16 cellular contexts compared by ENCODE assay signal in genomic region chr1:8711161-8711560, GRCh38.
DNase-seq lines count a peak whose midpoint lies in the region; ATAC-seq and TF ChIP-seq lines count a peak whose summit lies in the region.
"Had no signal": no experiment of that assay in that cellular context is flagged by ENCODE, and none has a peak within 500 bp of the region (broad histone marks: within the 10 kb centered on the region; RNA-seq: fewer than 3 reads in every experiment).

No MANE protein-coding gene starts in this region.

- H3K4me3 Mint-ChIP-seq in activated naive CD4-positive, alpha-beta T cell treated with anti-CD3 and anti-CD28 coated beads, Interleukin-2, amount 50 U/mL, for 24 hours, result peak overlapping the region; percentile 6
- no peak overlapping the region for H3K4me3 Mint-ChIP-seq in T-helper 17 cell
- peak overlapping the region; percentile 2 to 21 for H3K4me3 Mint-ChIP-seq in stimulated activated naive B cell treated with anti-CD40 and anti-IgM and Interleukin-4, amounts not matched to agents 10 μg/mL and 1 μg/mL and 100 μg/mL, for 72 hours

- no peak for DNase-seq in activated naive CD4-positive, alpha-beta T cell treated with anti-CD3 and anti-CD28 coated beads, Interleukin-2, amount 50 U/mL, for 72 hours (ENCODE audit: low spot score in 2 of 2)
- no peak for DNase-seq in T-helper 17 cell
- DNase-seq in fibroblast of villous mesenchyme (ENCODE audit: low read depth), result peak; percentile 42
- DNase-seq in stimulated activated naive B cell treated with anti-CD40 and anti-IgM and Interleukin-4, amounts not matched to agents 10 μg/mL and 1 μg/mL and 100 μg/mL, for 72 hours, result no peak
- DNase-seq in Peyer's patch, result no peak
- DNase-seq: amygdala; heart left ventricle; left ventricle myocardium inferior; MV-4-11; NCI-H446 treated with DMSO at 0.1 percent for 48 hours; OCI-M1; ovary; stimulated activated CD8-positive, alpha-beta memory T cell treated with anti-CD3 and anti-CD28 coated beads, Interleukin-4, amount 100 ng/mL, for 48 hours had no signal

- no peak for TF ChIP-seq POLR2A in Peyer's patch (IDR thresholded peaks at IDR 0.05)

- peak overlapping the region in 1 of 4 donors; percentile 15 for H3K27ac ChIP-seq in Peyer's patch
- H3K27ac ChIP-seq: ovary had no signal

- H3K9me3 Mint-ChIP-seq in activated naive CD4-positive, alpha-beta T cell treated with anti-CD3 and anti-CD28 coated beads, Interleukin-2, amount 50 U/mL, for 24 hours, result no peaks in the 10 kb centered on the region
- H3K9me3 Mint-ChIP-seq in activated naive CD4-positive, alpha-beta T cell treated with anti-CD3 and anti-CD28 coated beads, Interleukin-2, amount 50 U/mL, for 72 hours, result peaks cover 3 to 11% of the 10 kb centered on the region in 2 donors
- H3K9me3 Mint-ChIP-seq in stimulated activated naive B cell treated with anti-CD40 and anti-IgM and Interleukin-4, amounts not matched to agents 10 μg/mL and 1 μg/mL and 100 μg/mL, for 72 hours, result peaks cover 4 to 10% of the 10 kb centered on the region in 2 donors

- H3K4me1 ChIP-seq in Peyer's patch, result peaks cover 0 to 22% (median 7%) of the 10 kb centered on the region in 4 donors

- no peak for ATAC-seq in activated naive CD4-positive, alpha-beta T cell treated with anti-CD3 and anti-CD28 coated beads, Interleukin-2, amount 50 U/mL, for 72 hours
- ATAC-seq in T-helper 17 cell (no peak), HG03378 (IDR thresholded peaks at IDR 0.05; ENCODE audit: unreplicated experiment) (no peak), GM18907 (IDR thresholded peaks at IDR 0.05; ENCODE audit: unreplicated experiment) (no peak)
- no peak for ATAC-seq in stimulated activated naive B cell treated with anti-CD40 and anti-IgM and Interleukin-4, amounts not matched to agents 10 μg/mL and 1 μg/mL and 100 μg/mL, for 72 hours (replicated peaks)
- ATAC-seq: heart left ventricle had no signal

- H3K36me3 Mint-ChIP-seq in activated naive CD4-positive, alpha-beta T cell treated with anti-CD3 and anti-CD28 coated beads, Interleukin-2, amount 50 U/mL, for 24 hours, result peaks cover 6% of the 10 kb centered on the region
- peaks cover 0 to 13% of the 10 kb centered on the region in 2 donors for H3K36me3 Mint-ChIP-seq in activated naive CD4-positive, alpha-beta T cell treated with anti-CD3 and anti-CD28 coated beads, Interleukin-2, amount 50 U/mL, for 72 hours
- H3K36me3 Mint-ChIP-seq in T-helper 17 cell (ENCODE audit: low read depth), result no peaks in the 10 kb centered on the region
- H3K36me3 Mint-ChIP-seq in stimulated activated naive B cell treated with anti-CD40 and anti-IgM and Interleukin-4, amounts not matched to agents 10 μg/mL and 1 μg/mL and 100 μg/mL, for 72 hours, result peaks cover 8 to 12% of the 10 kb centered on the region in 2 donors

- H3K27me3 Mint-ChIP-seq in activated naive CD4-positive, alpha-beta T cell treated with anti-CD3 and anti-CD28 coated beads, Interleukin-2, amount 50 U/mL, for 24 hours, result peaks cover 5% of the 10 kb centered on the region
- H3K27me3 Mint-ChIP-seq in T-helper 17 cell, result no peaks in the 10 kb centered on the region
- no peaks in the 10 kb centered on the region for H3K27me3 Mint-ChIP-seq in stimulated activated naive B cell treated with anti-CD40 and anti-IgM and Interleukin-4, amounts not matched to agents 10 μg/mL and 1 μg/mL and 100 μg/mL, for 72 hours

- H3K27ac Mint-ChIP-seq in activated naive CD4-positive, alpha-beta T cell treated with anti-CD3 and anti-CD28 coated beads, Interleukin-2, amount 50 U/mL, for 24 hours, result no peak overlapping the region
- no peak overlapping the region for H3K27ac Mint-ChIP-seq in activated naive CD4-positive, alpha-beta T cell treated with anti-CD3 and anti-CD28 coated beads, Interleukin-2, amount 50 U/mL, for 72 hours
- peak overlapping the region; percentile 79 for H3K27ac Mint-ChIP-seq in T-helper 17 cell
- H3K27ac Mint-ChIP-seq in stimulated activated naive B cell treated with anti-CD40 and anti-IgM and Interleukin-4, amounts not matched to agents 10 μg/mL and 1 μg/mL and 100 μg/mL, for 72 hours, result peak overlapping the region; percentile 26

- no peaks in the 10 kb centered on the region for H3K9me3 ChIP-seq in T-helper 17 cell (ENCODE audit: control insufficient read depth, low read length, poor library complexity, severe bottlenecking)
- H3K9me3 ChIP-seq in Peyer's patch, result no peaks in the 10 kb centered on the region
- H3K9me3 ChIP-seq: heart left ventricle, left ventricle myocardium inferior, ovary had no signal

- H3K4me1 Mint-ChIP-seq in activated naive CD4-positive, alpha-beta T cell treated with anti-CD3 and anti-CD28 coated beads, Interleukin-2, amount 50 U/mL, for 24 hours, result peaks cover 23% of the 10 kb centered on the region
- H3K4me1 Mint-ChIP-seq in T-helper 17 cell, result peaks cover 18% of the 10 kb centered on the region
- peaks cover 25 to 51% of the 10 kb centered on the region in 2 donors for H3K4me1 Mint-ChIP-seq in stimulated activated naive B cell treated with anti-CD40 and anti-IgM and Interleukin-4, amounts not matched to agents 10 μg/mL and 1 μg/mL and 100 μg/mL, for 72 hours

- no peaks in the 10 kb centered on the region for H3K27me3 ChIP-seq in Peyer's patch
- H3K27me3 ChIP-seq: heart left ventricle, ovary had no signal

- no peaks in the 10 kb centered on the region for H3K36me3 ChIP-seq in Peyer's patch
- H3K36me3 ChIP-seq: heart left ventricle, left ventricle myocardium inferior, ovary had no signal

- H3K4me3 ChIP-seq in fibroblast of villous mesenchyme (ENCODE audit: low read depth, low read length) (no peak overlapping the region), Peyer's patch (no peak overlapping the region)
- H3K4me3 ChIP-seq: heart left ventricle, left ventricle myocardium inferior, ovary had no signal

- TF ChIP-seq CTCF in fibroblast of villous mesenchyme (IDR thresholded peaks at IDR 0.05; ENCODE audit: insufficient read depth, low read depth, low read length), result no peak
- TF ChIP-seq CTCF in Peyer's patch (IDR thresholded peaks at IDR 0.05), result no peak

Comparison
In these comparisons a context has a peak if more than half of its experiments do, and no peak if none do; other contexts are left out.
1. H3K27ac Mint-ChIP-seq: peak in T-helper 17 cell (single experiment) and stimulated activated naive B cell treated with anti-CD40 and anti-IgM and Interleukin-4, amounts not matched to agents 10 μg/mL and 1 μg/mL and 100 μg/mL, for 72 hours (single experiment); none in activated naive CD4-positive, alpha-beta T cell treated with anti-CD3 and anti-CD28 coated beads, Interleukin-2, amount 50 U/mL, for 24 hours (single experiment) and activated naive CD4-positive, alpha-beta T cell treated with anti-CD3 and anti-CD28 coated beads, Interleukin-2, amount 50 U/mL, for 72 hours (0 of 2).